In genomic region chr19:48966541-48967345, GRCh38 we compare ENCODE assay signal across 8 cellular contexts. TPM values are rescaled to one million over a fixed set of nuclear protein-coding genes. Genes with fewer than 3 reads are reported as not detected.
DNase-seq lines count a peak whose midpoint lies in the region; ATAC-seq and TF ChIP-seq lines count a peak whose summit lies in the region.

No MANE protein-coding gene starts in this region.

- no peak for TF ChIP-seq POLR2A in esophagus squamous epithelium (IDR thresholded peaks at IDR 0.05)

- ATAC-seq in HG02885 (IDR thresholded peaks at IDR 0.05; ENCODE audit: poor library complexity, unreplicated experiment) = no peak
- no peak for ATAC-seq in GM19467 (IDR thresholded peaks at IDR 0.05; ENCODE audit: unreplicated experiment)

- H3K4me1 ChIP-seq in SJSA1 (replicated peaks) (peaks cover 45% of the 10 kb centered on the region), esophagus squamous epithelium (peaks cover 44 to 76% (median 48%) of the 10 kb centered on the region in 3 donors), rectal smooth muscle tissue (ENCODE audit: control insufficient read depth, insufficient read depth, low read length) (peaks cover 24% of the 10 kb centered on the region)

- no peak overlapping the region for H3K27ac ChIP-seq in SJSA1
- peak overlapping the region; percentile 84 to 95 (median 94) for H3K27ac ChIP-seq in esophagus squamous epithelium
- H3K27ac ChIP-seq in rectal smooth muscle tissue (ENCODE audit: low read depth, low read length) = peak overlapping the region; percentile 92

- intact Hi-C loops in esophagus squamous epithelium (cut with DNase I) = no loop called here

- no peak for TF ChIP-seq CTCF in esophagus squamous epithelium (IDR thresholded peaks at IDR 0.05)

- H3K27me3 ChIP-seq in SJSA1 (replicated peaks) (no peaks in the 10 kb centered on the region), esophagus squamous epithelium (no peaks in the 10 kb centered on the region), rectal smooth muscle tissue (ENCODE audit: control insufficient read depth, insufficient read depth, low read length) (no peaks in the 10 kb centered on the region)

- H3K9ac ChIP-seq in rectal smooth muscle tissue (ENCODE audit: low read length) = peak overlapping the region; percentile 43

- H3K36me3 ChIP-seq in SJSA1 = peaks cover 69% of the 10 kb centered on the region
- H3K36me3 ChIP-seq in esophagus squamous epithelium = peaks cover 22 to 58% (median 23%) of the 10 kb centered on the region in 3 donors
- peaks cover 13% of the 10 kb centered on the region for H3K36me3 ChIP-seq in rectal smooth muscle tissue (ENCODE audit: control insufficient read depth, insufficient read depth, low read length)

- peak; percentile 34 for DNase-seq in NCI-H748 (lab: John Stamatoyannopoulos, UW; ENCODE audit: unreplicated experiment)
- no peak for DNase-seq in NCI-H748 treated with DMSO at 0.1 percent for 48 hours (lab: John Stamatoyannopoulos, UW)
- DNase-seq in SJSA1 (ENCODE audit: low read depth in 1 of 2, low spot score in 2 of 2) = peak in 1 of 2 experiments; percentile 22
- DNase-seq in esophagus squamous epithelium (lab: John Stamatoyannopoulos, UW) = no peak
- DNase-seq in NCI-H526 treated with DMSO at 0.1 percent for 48 hours (lab: John Stamatoyannopoulos, UW) = no peak

- WGBS in esophagus squamous epithelium, 2 donors = 78 to 82% methylated on average over 9 of the region's 10 CpGs

- H3K4me3 ChIP-seq in SJSA1 = peak overlapping the region; percentile 52
- peak overlapping the region; percentile 68 to 97 (median 84) for H3K4me3 ChIP-seq in esophagus squamous epithelium
- H3K4me3 ChIP-seq in rectal smooth muscle tissue (ENCODE audit: low read length) = peak overlapping the region; percentile 69

- no peaks in the 10 kb centered on the region; the same call in 1 of the 2 replicates for H3K9me3 ChIP-seq in SJSA1 (replicated peaks)
- no peaks in the 10 kb centered on the region for H3K9me3 ChIP-seq in esophagus squamous epithelium

RNA-seq across cellular contexts. Expression of gene FTL, which starts 1.6 kb away (rescaled TPM):
- total RNA-seq in SJSA1 (2014; rRNA removed; shearing (Covaris generic)) = 2,837 and 3,145 TPM in 2 replicates
- 1,000 to 10,000 TPM in 3 of 4 donors, 100 to 1,000 TPM in 1; 556 to 2,127 (median 1,494) TPM for total RNA-seq in esophagus squamous epithelium

RNA-seq across cellular contexts. Expression of gene BAX, which starts 12.1 kb away (rescaled TPM):
- 57.4 and 75.1 TPM in 2 replicates for total RNA-seq in SJSA1 (2014; rRNA removed; shearing (Covaris generic))
- 10 to 100 TPM; 38.9 to 42.8 (median 42.4) TPM for total RNA-seq in esophagus squamous epithelium

RNA-seq across cellular contexts. Expression of gene GYS1, which starts 26.4 kb away (rescaled TPM):
- 19.5 and 38.2 TPM in 2 replicates for total RNA-seq in SJSA1 (2014; rRNA removed; shearing (Covaris generic))
- total RNA-seq in esophagus squamous epithelium = 10 to 100 TPM; 30.6 to 47.6 (median 39.5) TPM

RNA-seq across cellular contexts. Expression of gene RUVBL2, which starts 26.9 kb away (rescaled TPM):
- total RNA-seq in SJSA1 (2014; rRNA removed; shearing (Covaris generic)) = 238 and 322 TPM in 2 replicates
- 100 to 1,000 TPM; 102 to 140 (median 119) TPM for total RNA-seq in esophagus squamous epithelium

RNA-seq across cellular contexts. Expression of gene DHDH, which starts 33.2 kb away (rescaled TPM):
- total RNA-seq in SJSA1 (2014; rRNA removed; shearing (Covaris generic)) = 0.16 and 1.7 TPM in 2 replicates
- total RNA-seq in esophagus squamous epithelium = 1 to 10 TPM in 1 of 4 donors, under 1 TPM in 1, not detected in 2; 0.95 to 2.9 TPM
